In genomic region chr11:77650165-77650564, GRCh38 we compare ENCODE assay signal across 7 cellular contexts.
"Had no signal": no experiment of that assay in that cellular context is flagged by ENCODE, and none has a peak within 500 bp of the region (broad histone marks: within the 10 kb centered on the region; RNA-seq: fewer than 3 reads in every experiment).

No MANE protein-coding gene starts in this region.

- H3K4me3 ChIP-seq: GM23248 had no signal

- H3K27ac ChIP-seq: GM23248 had no signal

- DNase-seq: GM23248, H9, HCEC 1CT, HFFc6, KG1 had no signal

- FAIRE-seq: H1, H54 had no signal

- H3K9ac ChIP-seq: GM23248 had no signal

- H2AFZ ChIP-seq: GM23248 had no signal
